ENCODE assay signal across 23 cellular contexts in genomic region chr16:19878760-19879159, GRCh38. TPM values are rescaled to one million over a fixed set of nuclear protein-coding genes. Genes with fewer than 3 reads are reported as not detected.
DNase-seq lines count a peak whose midpoint lies in the region; ATAC-seq, FAIRE-seq and TF ChIP-seq lines count a peak whose summit lies in the region.
"Had no signal": no experiment of that assay in that cellular context is flagged by ENCODE, and none has a peak within 500 bp of the region (broad histone marks: within the 10 kb centered on the region; RNA-seq: fewer than 3 reads in every experiment).

No MANE protein-coding gene starts in this region.

- no peaks in the 10 kb centered on the region for H3K9me3 Mint-ChIP-seq in neural progenitor cell
- H3K9me3 Mint-ChIP-seq: activated CD4-positive, alpha-beta memory T cell treated with anti-CD3 and anti-CD28 coated beads for 36 hours; activated T-cell treated with anti-CD3 and anti-CD28 coated beads, Interleukin-2, amount 50 U/mL, for 72 hours; CD4-positive, alpha-beta T cell; stimulated activated memory B cell treated with anti-CD40 and anti-IgM and Interleukin-4, amounts not matched to agents 10 μg/mL and 1 μg/mL and 100 μg/mL, for 72 hours had no signal

- H2BK120ac ChIP-seq in H1 (replicated peaks; ENCODE audit: low read depth, low read length), result no peak overlapping the region

- H3K4me2 ChIP-seq in HepG2 (ENCODE audit: low read depth, low read length), result no peak overlapping the region
- peak overlapping the region; percentile 26 to 37; a peak in 3 of 4 replicates for H3K4me2 ChIP-seq in H1 (ENCODE audit: insufficient read depth in 1 of 2, low read depth in 2 of 2, low read length in 2 of 2)
- peak overlapping the region; percentile 40 for H3K4me2 ChIP-seq in neural progenitor cell
- no peak overlapping the region for H3K4me2 ChIP-seq in GM23248 (ENCODE audit: unreplicated experiment)
- H3K4me2 ChIP-seq: A549, KMS-11 had no signal

- no peak overlapping the region for H4K5ac ChIP-seq in H1 (ENCODE audit: insufficient read length, low read depth, low read length)

- H4K91ac ChIP-seq in H1 (replicated peaks; ENCODE audit: insufficient read length, low read length), result peak overlapping the region; percentile 38

- CTCF ChIA-PET in HepG2 (lab: Yijun Ruan, JAX; ENCODE audit: low intra/inter-chr PET ratio, low total read pairs), result no interaction called here
- CTCF ChIA-PET in H1 (lab: Charles Lee; ENCODE audit: partially characterized antibody), result interaction anchor here (1.0 to 3.0 kb wide), 9 partner anchors 9 to 282 kb away, joined by 3 to 8 read pairs (median 4); no protein-coding TSS in a partner anchor

- TF ChIP-seq CTCF in HepG2 (CRISPR knock-in tag; IDR thresholded peaks at IDR 0.05) (no peak), right lobe of liver (IDR thresholded peaks at IDR 0.05) (no peak), H1 (IDR thresholded peaks at IDR 0.05; ENCODE audit: control extremely low read depth in 1 of 3, insufficient read depth in 1 of 3, low read depth in 1 of 3, low read length in 3 of 3) (no peak), neural progenitor cell (IDR thresholded peaks at IDR 0.05) (no peak)

- peaks cover 71% of the 10 kb centered on the region for H3K4me1 Mint-ChIP-seq in neural progenitor cell

- peak overlapping the region; percentile 24 for H3K4ac ChIP-seq in H1 (replicated peaks; ENCODE audit: insufficient read length, low read depth, low read length)

- TF ChIP-seq EP300 in HepG2 (IDR thresholded peaks at IDR 0.05; ENCODE audit: low read depth in 2 of 2, low read length in 2 of 2) (no peak), HepG2 (CRISPR knock-in tag; IDR thresholded peaks at IDR 0.05; ENCODE audit: borderline replicate concordance) (no peak), H1 (IDR thresholded peaks at IDR 0.05; ENCODE audit: borderline replicate concordance in 1 of 2, low read depth in 2 of 2, low read length in 2 of 2) (no peak)

- no peak overlapping the region for H3K56ac ChIP-seq in H1 (replicated peaks; ENCODE audit: insufficient read length, low read depth, low read length)

- H3K27ac ChIP-seq in HepG2 (ENCODE audit: extremely low read length, insufficient read depth, low read length) (no peak overlapping the region), right lobe of liver (no peak overlapping the region), H1 (ENCODE audit: low read depth, low read length) (no peak overlapping the region), neural progenitor cell (no peak overlapping the region), GM23248 (no peak overlapping the region)
- H3K27ac ChIP-seq: A549, gastroesophageal sphincter, KMS-11, suprapubic skin had no signal

- peak overlapping the region; percentile 21 for H3K4me3 Mint-ChIP-seq in neural progenitor cell
- H3K4me3 Mint-ChIP-seq: activated CD4-positive, alpha-beta memory T cell treated with anti-CD3 and anti-CD28 coated beads for 36 hours; activated T-cell treated with anti-CD3 and anti-CD28 coated beads, Interleukin-2, amount 50 U/mL, for 72 hours; CD4-positive, alpha-beta T cell; stimulated activated memory B cell treated with anti-CD40 and anti-IgM and Interleukin-4, amounts not matched to agents 10 μg/mL and 1 μg/mL and 100 μg/mL, for 72 hours had no signal

- no peak overlapping the region for H3K23ac ChIP-seq in H1 (ENCODE audit: insufficient read length)

- no peak for ATAC-seq in HepG2
- no peak for ATAC-seq in right lobe of liver
- no peak for ATAC-seq in left lobe of liver
- no peak for ATAC-seq in GM18867 (IDR thresholded peaks at IDR 0.05; ENCODE audit: unreplicated experiment)
- ATAC-seq: A549; activated T-cell treated with anti-CD3 and anti-CD28 coated beads, Interleukin-2, amount 50 U/mL, for 72 hours; gastroesophageal sphincter; stimulated activated memory B cell treated with anti-CD40 and anti-IgM and Interleukin-4, amounts not matched to agents 10 μg/mL and 1 μg/mL and 100 μg/mL, for 72 hours had no signal

- FAIRE-seq in HepG2 (lab: Jason Lieb, UNC) (no peak), H1 (lab: Jason Lieb, UNC) (no peak)
- FAIRE-seq: A549, endothelial cell of umbilical vein, HTR-8/SVneo had no signal

- no peak overlapping the region for H3K4me3 ChIP-seq in HepG2 (replicated peaks in 1 of 3; ENCODE audit: insufficient read depth in 1 of 3, low read depth in 2 of 3, low read length in 3 of 3)
- no peak overlapping the region for H3K4me3 ChIP-seq in right lobe of liver
- no peak overlapping the region; a peak in 2 of 8 replicates for H3K4me3 ChIP-seq in H1 (ENCODE audit: extremely low read depth in 1 of 4, insufficient read depth in 2 of 4, low read depth in 3 of 4, low read length in 4 of 4)
- no peak overlapping the region for H3K4me3 ChIP-seq in neural progenitor cell
- H3K4me3 ChIP-seq in GM23248, result no peak overlapping the region
- H3K4me3 ChIP-seq: A549, gastroesophageal sphincter, suprapubic skin had no signal

- H3K14ac ChIP-seq in H1 (ENCODE audit: insufficient read length), result no peak overlapping the region

- H3K23me2 ChIP-seq in H1 (ENCODE audit: low read depth, low read length), result peaks cover 13% of the 10 kb centered on the region; the same call in 1 of the 2 replicates

- peaks cover 5 to 23% of the 10 kb centered on the region in 2 experiments for H3K27me3 ChIP-seq in HepG2 (ENCODE audit: control insufficient read depth in 1 of 2, insufficient read depth in 2 of 2, low read length in 2 of 2)
- no peaks in the 10 kb centered on the region for H3K27me3 ChIP-seq in right lobe of liver
- no peaks in the 10 kb centered on the region for H3K27me3 ChIP-seq in H1 (replicated peaks in 1 of 4; ENCODE audit: control insufficient read depth in 3 of 4, extremely low read depth in 1 of 4, insufficient read depth in 3 of 4, low read length in 3 of 4)
- no peaks in the 10 kb centered on the region for H3K27me3 ChIP-seq in neural progenitor cell
- peaks cover 15% of the 10 kb centered on the region for H3K27me3 ChIP-seq in GM23248 (replicated peaks; ENCODE audit: insufficient read depth)

- peaks cover 19% of the 10 kb centered on the region for H3K36me3 Mint-ChIP-seq in neural progenitor cell
- H3K36me3 Mint-ChIP-seq: activated CD4-positive, alpha-beta memory T cell treated with anti-CD3 and anti-CD28 coated beads for 36 hours; stimulated activated memory B cell treated with anti-CD40 and anti-IgM and Interleukin-4, amounts not matched to agents 10 μg/mL and 1 μg/mL and 100 μg/mL, for 72 hours had no signal

- H2BK12ac ChIP-seq in H1 (ENCODE audit: low read depth, low read length), result peak overlapping the region; percentile 84

- POLR2A ChIA-PET in HepG2 (lab: Yijun Ruan, JAX) (no interaction called here), H1 (lab: Charles Lee; ENCODE audit: partially characterized antibody) (interaction anchor here (0.6 to 11.4 kb wide), 11 partner anchors 8 to 817 kb away, joined by 3 to 114 read pairs (median 5); partner anchors contain the start of genes IQCK and KNOP1)

- H3K36me3 ChIP-seq in HepG2 (replicated peaks in 1 of 2; ENCODE audit: control insufficient read depth in 1 of 2, insufficient read depth in 2 of 2, low read length in 2 of 2), result no peaks in the 10 kb centered on the region
- no peaks in the 10 kb centered on the region for H3K36me3 ChIP-seq in right lobe of liver
- peaks cover 0 to 31% (median 2%) of the 10 kb centered on the region in 4 experiments; a peak in 3 of 8 replicates for H3K36me3 ChIP-seq in H1 (ENCODE audit: control insufficient read depth in 2 of 4, insufficient read depth in 4 of 4, low read length in 3 of 4)
- H3K36me3 ChIP-seq in neural progenitor cell, result no peaks in the 10 kb centered on the region
- H3K36me3 ChIP-seq in GM23248 (ENCODE audit: low read depth), result no peaks in the 10 kb centered on the region
- H3K36me3 ChIP-seq: suprapubic skin had no signal

- H2BK20ac ChIP-seq in H1 (ENCODE audit: low read length), result 0 out of 2 replicates have a peak overlapping the region, but pooled peaks have one; percentile 86

- H3K4me1 ChIP-seq in HepG2 (ENCODE audit: insufficient read depth, low read length) (peaks cover 11% of the 10 kb centered on the region), right lobe of liver (no peaks in the 10 kb centered on the region), H1 (replicated peaks in 1 of 4; ENCODE audit: control insufficient read depth in 3 of 4, insufficient read depth in 4 of 4, low read length in 3 of 4) (peaks cover 9 to 45% (median 29%) of the 10 kb centered on the region in 4 experiments), neural progenitor cell (peaks cover 43% of the 10 kb centered on the region), GM23248 (ENCODE audit: insufficient read depth) (no peaks in the 10 kb centered on the region)

- DNase-seq in HepG2 (ENCODE audit: low spot score) (no peak), right lobe of liver (no peak), H1 (ENCODE audit: low read depth in 1 of 2, low spot score in 2 of 2) (no peak), neural progenitor cell (ENCODE audit: low spot score) (no peak), left lobe of liver (ENCODE audit: low spot score) (no peak), GM23248 (no peak), NAMALWA (ENCODE audit: low spot score) (no peak)
- DNase-seq: activated CD4-positive, alpha-beta memory T cell treated with anti-CD3 and anti-CD28 coated beads for 36 hours; activated CD4-positive, CD25-positive, alpha-beta regulatory T cell treated with anti-CD3 and anti-CD28 coated beads, Interleukin-2, amount 50 U/mL, for 72 hours; activated T-cell treated with anti-CD3 and anti-CD28 coated beads, Interleukin-2, amount 50 U/mL, for 72 hours; AML-193; CD4-positive, alpha-beta T cell; MM.1S; SHP77 treated with DMSO at 0.1 percent for 48 hours had no signal

- H3F3A ChIP-seq in neural progenitor cell (ENCODE audit: low read depth) (peaks cover 68% of the 10 kb centered on the region), GM23248 (ENCODE audit: insufficient read depth) (0 out of 2 replicates have a peak, but pooled peaks cover 4% of the 10 kb centered on the region)

- intact Hi-C loops in HepG2 (cut with micrococcal nuclease; ENCODE audit: unreplicated experiment) (no loop called here), right lobe of liver (cut with DNase I) (no loop called here)

- H3K9me3 ChIP-seq in HepG2 (ENCODE audit: low read length) (no peaks in the 10 kb centered on the region), right lobe of liver (no peaks in the 10 kb centered on the region), H1 (ENCODE audit: insufficient read depth in 2 of 2, low read depth in 1 of 2, low read length in 1 of 2) (no peaks in the 10 kb centered on the region; a peak in 1 of 4 replicates), neural progenitor cell (ENCODE audit: low read depth) (no peaks in the 10 kb centered on the region), GM23248 (ENCODE audit: low read depth) (no peaks in the 10 kb centered on the region)
- H3K9me3 ChIP-seq: A549, gastroesophageal sphincter, suprapubic skin had no signal

- H3K79me1 ChIP-seq in H1 (ENCODE audit: low read depth, low read length), result peaks cover 40% of the 10 kb centered on the region

- H4K8ac ChIP-seq in H1 (ENCODE audit: extremely low read depth, insufficient read depth, low read length), result no peak overlapping the region

- H4K20me1 ChIP-seq in HepG2 (ENCODE audit: insufficient read depth, low read length) (no peaks in the 10 kb centered on the region), H1 (replicated peaks in 1 of 2; ENCODE audit: control insufficient read depth in 1 of 2, insufficient read depth in 2 of 2, low read length in 2 of 2) (peaks cover 18 to 19% of the 10 kb centered on the region in 2 experiments), neural progenitor cell (ENCODE audit: low read depth) (peaks cover 58% of the 10 kb centered on the region), GM23248 (ENCODE audit: insufficient read depth) (no peaks in the 10 kb centered on the region)

- H3K9ac ChIP-seq in HepG2 (ENCODE audit: insufficient read depth, low read depth, low read length) (no peak overlapping the region), H1 (replicated peaks in 1 of 4; ENCODE audit: extremely low read depth in 1 of 4, low read depth in 3 of 4, low read length in 3 of 4) (no peak overlapping the region), neural progenitor cell (no peak overlapping the region), GM23248 (no peak overlapping the region)
- H3K9ac ChIP-seq: KMS-11 had no signal

- peaks cover 2% of the 10 kb centered on the region for H3K27me3 Mint-ChIP-seq in neural progenitor cell (ENCODE audit: insufficient read depth, low read depth)

- H3K27ac Mint-ChIP-seq in neural progenitor cell, result peak overlapping the region; percentile 90
- H3K27ac Mint-ChIP-seq: activated CD4-positive, alpha-beta memory T cell treated with anti-CD3 and anti-CD28 coated beads for 36 hours; activated T-cell treated with anti-CD3 and anti-CD28 coated beads, Interleukin-2, amount 50 U/mL, for 72 hours; CD4-positive, alpha-beta T cell; stimulated activated memory B cell treated with anti-CD40 and anti-IgM and Interleukin-4, amounts not matched to agents 10 μg/mL and 1 μg/mL and 100 μg/mL, for 72 hours had no signal

- TF ChIP-seq RAD21 in HepG2 (CRISPR knock-in tag; IDR thresholded peaks at IDR 0.05) (no peak), H1 (IDR thresholded peaks at IDR 0.05 in 1 of 2, conservative IDR thresholded peaks at IDR 0.05 in 1 of 2; ENCODE audit: low read depth in 2 of 2, low read length in 2 of 2) (no peak)

- BruUV-seq in HepG2 (replicated peaks; lab: Mats Ljungman, UMichigan), result no TSS peak

- TF ChIP-seq POLR2A in HepG2 (IDR thresholded peaks at IDR 0.05; ENCODE audit: insufficient read depth in 1 of 2, low read depth in 2 of 2, low read length in 2 of 2) (no peak), right lobe of liver (IDR thresholded peaks at IDR 0.05) (no peak), H1 (IDR thresholded peaks at IDR 0.05; ENCODE audit: control extremely low read depth in 1 of 2, low read depth in 2 of 2, low read length in 2 of 2) (no peak)

- peak overlapping the region; percentile 83 for H3K18ac ChIP-seq in H1 (ENCODE audit: extremely low read depth, low read length)

- peak overlapping the region; percentile 93 for H2BK5ac ChIP-seq in H1 (ENCODE audit: low read depth, low read length)

- peak overlapping the region; percentile 88 for H2BK15ac ChIP-seq in H1 (ENCODE audit: low read length)

- no peak overlapping the region for H2AFZ ChIP-seq in HepG2 (ENCODE audit: low read length)
- no peak overlapping the region for H2AFZ ChIP-seq in H1 (ENCODE audit: low read length)
- H2AFZ ChIP-seq in neural progenitor cell (replicated peaks), result no peak overlapping the region
- H2AFZ ChIP-seq in GM23248, result no peak overlapping the region

- H3K9me2 ChIP-seq in GM23248 (ENCODE audit: insufficient read depth), result no peaks in the 10 kb centered on the region

- no peaks in the 10 kb centered on the region for H3K79me2 ChIP-seq in HepG2 (ENCODE audit: insufficient read depth, low read length)
- H3K79me2 ChIP-seq in H1 (ENCODE audit: control insufficient read depth in 1 of 2, insufficient read depth in 2 of 2, low read length in 2 of 2), result peaks cover 30 to 96% of the 10 kb centered on the region in 2 experiments
- peaks cover 100% of the 10 kb centered on the region for H3K79me2 ChIP-seq in neural progenitor cell (ENCODE audit: low read depth)
- no peaks in the 10 kb centered on the region for H3K79me2 ChIP-seq in GM23248 (ENCODE audit: insufficient read depth)

- WGBS in HepG2 (ENCODE audit: low lambda C conversion rate), result 64% methylated on average over 11 of the region's 11 CpGs
- WGBS in right lobe of liver (ENCODE audit: insufficient coverage, low coverage, low lambda C conversion rate, missing lambda C conversion rate), result 20% methylated on average over 2 of the region's 11 CpGs
- WGBS in H1 (ENCODE audit: extremely low coverage in 1 of 2, insufficient coverage in 1 of 2, insufficient read length in 1 of 2, insufficient replicate concordance in 2 of 2, low coverage in 1 of 2, low lambda C conversion rate in 2 of 2, missing lambda C conversion rate in 1 of 2), 2 experiments, result 85% methylated on average over 11 of the region's 11 CpGs; no CpG with 5 or more reads in 1 of the 2 experiments
- WGBS in GM23248 (ENCODE audit: low coverage in 1 of 2, low lambda C conversion rate in 2 of 2, missing lambda C conversion rate in 2 of 2), 2 experiments, result 81 to 83% methylated on average over 11 of the region's 11 CpGs

- peak overlapping the region; percentile 100 for H2AK5ac ChIP-seq in H1 (ENCODE audit: low read depth, low read length)

- in situ Hi-C loops in HepG2 (cut with HindIII; ENCODE audit: extremely low pct_ligation_motif_present, low pct_unique_long_range_greater_than_20kb) (no loop called here), GM23248 (cut with MboI) (no loop called here)

RNA-seq across cellular contexts. Expression of gene GPRC5B, which starts 5.9 kb away (rescaled TPM):
- total RNA-seq in HepG2 (2016; rRNA removed; fragmentation: Illumina TruSeq; extraction: Trizol) (0.24 and 0.53 TPM in 2 replicates), right lobe of liver (10 to 100 TPM in 1 of 6 experiments, 1 to 10 TPM in 5; 2.6 to 20.8 (median 5.1) TPM), neural progenitor cell (ENCODE audit: low replicate concordance) (21.1 and 32.2 TPM in 2 replicates), left lobe of liver (5.0 TPM)
- not detected in 2 replicates for total RNA-seq in HepG2 (2016; cell fraction: cytosol; rRNA removed; fragmentation: Illumina TruSeq; extraction: Trizol; ENCODE audit: low read depth)
- 0.16 and 0.37 TPM in 2 replicates for total RNA-seq in HepG2 (2016; cell fraction: insoluble cytoplasmic fraction; rRNA removed; fragmentation: Illumina TruSeq; extraction: Trizol)
- total RNA-seq in HepG2 (2016; cell fraction: membrane; rRNA removed; fragmentation: Illumina TruSeq; extraction: Trizol), result 0.10 and 0.15 TPM in 2 replicates
- total RNA-seq in HepG2 (2016; cell fraction: nucleus; rRNA removed; fragmentation: Illumina TruSeq; extraction: Trizol), result 0.19 and 0.25 TPM in 2 replicates
- polyA plus RNA-seq in HepG2 (2011; rRNA removed) (0.46 and 0.52 TPM in 2 replicates), H1 (2011; rRNA removed) (160 and 196 TPM in 2 replicates), GM23248 (2016; fragmentation: Nextera tagmentation; extraction: Ambion mirVana) (0.13 and 0.33 TPM in 2 replicates)
- 0.58 and 0.77 TPM in 2 replicates for polyA plus RNA-seq in HepG2 (2011; cell fraction: cytosol; rRNA removed)
- 0.24 and 0.72 TPM in 2 replicates for polyA plus RNA-seq in HepG2 (2011; cell fraction: nucleus; rRNA removed)
- 0.30 and 0.51 TPM in 2 replicates for polyA plus RNA-seq in HepG2 (2012)
- polyA plus RNA-seq in HepG2 (2016; cell fraction: cytosol; fragmentation: Illumina TruSeq; extraction: Trizol; ENCODE audit: low read depth), result 0.07 and 0.14 TPM in 2 replicates
- 0.40 and 0.56 TPM in 2 replicates for polyA plus RNA-seq in HepG2 (2016; cell fraction: insoluble cytoplasmic fraction; fragmentation: Illumina TruSeq; extraction: Trizol; ENCODE audit: low read depth)
- polyA plus RNA-seq in HepG2 (2016; cell fraction: membrane; fragmentation: Illumina TruSeq; extraction: Trizol; ENCODE audit: low read depth), result 0.20 and 0.35 TPM in 2 replicates
- polyA plus RNA-seq in HepG2 (2016; cell fraction: nucleus; fragmentation: Illumina TruSeq; extraction: Trizol; ENCODE audit: insufficient read depth, low read depth), result 1.8 and 2.0 TPM in 2 replicates
- polyA minus RNA-seq in HepG2 (2011; rRNA and poly(A)+ RNA removed; ENCODE audit: low replicate concordance), result 0.96 and 1.9 TPM in 2 replicates
- 0.44 and 0.59 TPM in 2 replicates for polyA minus RNA-seq in HepG2 (2011; cell fraction: cytosol; rRNA and poly(A)+ RNA removed)
- 0.26 and 0.75 TPM in 2 replicates for polyA minus RNA-seq in HepG2 (2011; cell fraction: nucleus; rRNA and poly(A)+ RNA removed)
- total RNA-seq in H1 (2021; fragmentation: NEBNext Ultra II Directional; extraction: Animal tissue kit (Norgen Biotek cat#: 25700)), result 106 and 109 TPM in 2 replicates
- polyA plus RNA-seq in H1 (2011; cell fraction: cytosol; rRNA removed), result 130 TPM
- 137 TPM for polyA plus RNA-seq in H1 (2011; cell fraction: nucleus; rRNA removed)
- 86.5 to 102 TPM (median 91.9 TPM) in 4 replicates for polyA plus RNA-seq in H1 (2012, experiment 1 of 2)
- polyA plus RNA-seq in H1 (2012, experiment 2 of 2), result 82.1 TPM
- polyA plus RNA-seq in H1 (2013, experiment 1 of 2), result 171 TPM
- 188 TPM for polyA plus RNA-seq in H1 (2013, experiment 2 of 2)
- polyA minus RNA-seq in H1 (2011; rRNA and poly(A)+ RNA removed), result 99.0 and 101 TPM in 2 replicates
- 96.7 TPM for polyA minus RNA-seq in H1 (2011; cell fraction: cytosol; rRNA and poly(A)+ RNA removed)
- polyA minus RNA-seq in H1 (2011; cell fraction: nucleus; rRNA and poly(A)+ RNA removed), result 80.6 TPM
- 0.63 TPM in 1 of 2 replicates, not detected in the other for total RNA-seq in GM23248 (2014; rRNA removed; shearing (Covaris generic))
- total RNA-seq: activated CD4-positive, alpha-beta memory T cell treated with anti-CD3 and anti-CD28 coated beads for 36 hours; T-helper 2 cell treated with Interferon-gamma antibody and Interleukin-4, amounts not matched to agents 100 ng/mL and 5 ng/mL, for 36 hours had no signal

Comparison
In these comparisons a context has a peak if more than half of its experiments do, and no peak if none do; other contexts are left out.
1. H3K4me2 ChIP-seq: peak in H1 (2 of 2) and neural progenitor cell (single experiment); none in HepG2 (single experiment) and GM23248 (single experiment).